ENCODE assay signal across 23 cellular contexts in the genomic region with DNA sequence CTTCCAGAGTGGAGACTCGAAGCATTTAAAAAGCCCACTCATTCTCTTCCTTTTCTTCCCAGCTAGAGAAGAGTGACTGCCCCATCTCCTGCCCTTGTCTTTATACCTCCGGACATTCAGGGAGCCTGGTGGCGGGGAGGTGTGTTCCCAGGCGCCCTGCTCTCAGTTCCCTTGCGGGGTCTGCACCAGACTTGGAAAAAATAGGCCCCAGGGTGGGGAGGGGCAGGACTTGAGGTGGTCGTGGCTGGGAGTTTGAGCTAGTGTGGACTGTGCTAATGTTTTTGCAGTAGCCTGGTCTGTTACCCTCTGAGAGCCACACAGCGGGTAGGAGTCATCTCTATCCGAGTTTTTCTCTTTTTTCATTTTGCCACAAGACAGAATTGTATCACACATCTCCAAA.
"Had no signal": no experiment of that assay in that cellular context is flagged by ENCODE, and none has a peak within 500 bp of the region (broad histone marks: within the 10 kb centered on the region; RNA-seq: fewer than 3 reads in every experiment).

No MANE protein-coding gene starts in this region.

- H3K9me3 Mint-ChIP-seq: activated CD8-positive, alpha-beta T cell treated with anti-CD3 and anti-CD28 coated beads for 36 hours; activated naive CD8-positive, alpha-beta T cell treated with anti-CD3 and anti-CD28 coated beads, Interleukin-2, amount 10 ng/mL, durations not matched to agents 7 days and 5 days; activated T-cell treated with anti-CD3 and anti-CD28 coated beads, Interleukin-2, amount 50 U/mL, for 72 hours; T-cell had no signal

- H3K36me3 ChIP-seq: adrenal gland, WERI-Rb-1 had no signal

- ATAC-seq: activated CD4-positive, CD25-positive, alpha-beta regulatory T cell treated with anti-CD3 and anti-CD28 coated beads, Interleukin-2, amount 50 U/mL, for 24 hours; activated CD8-positive, alpha-beta T cell treated with anti-CD3 and anti-CD28 coated beads for 36 hours; activated T-cell treated with anti-CD3 and anti-CD28 coated beads, Interleukin-2, amount 50 U/mL, for 72 hours; Right ventricle myocardium inferior; T-cell had no signal

- H3K27me3 Mint-ChIP-seq: activated CD8-positive, alpha-beta T cell treated with anti-CD3 and anti-CD28 coated beads for 36 hours; activated naive CD8-positive, alpha-beta T cell treated with anti-CD3 and anti-CD28 coated beads, Interleukin-2, amount 10 ng/mL, durations not matched to agents 7 days and 5 days; T-cell had no signal

- H3K27me3 ChIP-seq: adrenal gland had no signal

- H3K4me1 Mint-ChIP-seq: activated naive CD8-positive, alpha-beta T cell treated with anti-CD3 and anti-CD28 coated beads, Interleukin-2, amount 10 ng/mL, durations not matched to agents 7 days and 5 days; T-cell had no signal

- H3K9ac ChIP-seq: KMS-11 had no signal

- DNase-seq: activated CD4-positive, alpha-beta T cell treated with anti-CD3 and anti-CD28 coated beads for 4 hours; activated CD8-positive, alpha-beta memory T cell treated with anti-CD3 and anti-CD28 coated beads, Interleukin-2, amount 50 U/mL, for 4 hours; activated CD8-positive, alpha-beta T cell treated with anti-CD3 and anti-CD28 coated beads for 36 hours; activated naive CD4-positive, alpha-beta T cell treated with anti-CD3 and anti-CD28 coated beads, Interleukin-2, amount 50 U/mL, for 16 hours; activated naive CD8-positive, alpha-beta T cell treated with anti-CD3 and anti-CD28 coated beads, Interleukin-2, amount 10 ng/mL, durations not matched to agents 7 days and 5 days; activated T-cell treated with anti-CD3 and anti-CD28 coated beads, Interleukin-2, amount 50 U/mL, for 72 hours; adrenal gland; anterior cingulate cortex; MM.1S; NCI-H1105; NCI-H1436; NCI-H1694 treated with DMSO at 0.1 percent for 48 hours; NCI-H2029 treated with DMSO at 0.1 percent for 48 hours; NCI-H345; NCI-H510A; NCI-H526 treated with DMSO at 0.1 percent for 48 hours; NCI-H82; T-cell; WERI-Rb-1 had no signal

- H3K27ac ChIP-seq: adrenal gland, KMS-11, SK-N-MC, WERI-Rb-1 had no signal

- H3K9me3 ChIP-seq: adrenal gland had no signal

- H3K27ac Mint-ChIP-seq: activated CD8-positive, alpha-beta T cell treated with anti-CD3 and anti-CD28 coated beads for 36 hours; activated naive CD8-positive, alpha-beta T cell treated with anti-CD3 and anti-CD28 coated beads, Interleukin-2, amount 10 ng/mL, durations not matched to agents 7 days and 5 days; activated T-cell treated with anti-CD3 and anti-CD28 coated beads, Interleukin-2, amount 50 U/mL, for 72 hours; T-cell had no signal

- H3K4me2 ChIP-seq: KMS-11 had no signal

- H3K4me3 ChIP-seq: adrenal gland, SK-N-MC had no signal

- H3K4me3 Mint-ChIP-seq: activated CD8-positive, alpha-beta T cell treated with anti-CD3 and anti-CD28 coated beads for 36 hours; activated naive CD8-positive, alpha-beta T cell treated with anti-CD3 and anti-CD28 coated beads, Interleukin-2, amount 10 ng/mL, durations not matched to agents 7 days and 5 days; activated T-cell treated with anti-CD3 and anti-CD28 coated beads, Interleukin-2, amount 50 U/mL, for 72 hours; T-cell had no signal
